ENCODE assay signal across 32 cellular contexts in the genomic region with DNA sequence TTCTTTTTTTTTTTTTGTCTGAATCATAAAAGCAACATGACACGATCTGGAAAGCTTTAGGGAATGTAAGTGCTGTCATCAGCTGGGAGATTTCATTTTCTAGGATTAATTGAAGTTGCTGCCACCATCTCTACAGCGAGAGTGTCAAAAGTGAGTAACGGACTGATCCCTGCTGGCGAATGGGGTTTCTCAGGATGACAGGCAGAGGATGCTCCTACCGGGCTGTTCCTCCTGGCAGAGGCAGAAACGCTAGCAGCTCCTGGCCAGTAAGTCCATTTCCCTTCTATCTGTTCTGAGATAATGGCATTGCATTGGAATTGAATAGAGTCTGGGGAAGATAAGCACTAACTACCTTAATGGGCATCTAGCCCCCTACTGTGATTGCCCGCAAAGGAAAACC.
DNase-seq lines count a peak whose midpoint lies in the region; ATAC-seq and TF ChIP-seq lines count a peak whose summit lies in the region.
"Had no signal": no experiment of that assay in that cellular context is flagged by ENCODE, and none has a peak within 500 bp of the region (broad histone marks: within the 10 kb centered on the region; RNA-seq: fewer than 3 reads in every experiment).

No MANE protein-coding gene starts in this region.

- no TSS peak for BruUV-seq in IMR-90 (replicated peaks; lab: Mats Ljungman, UMichigan)

- intact Hi-C loops in IMR-90 (cut with micrococcal nuclease) (no loop called here), sigmoid colon (cut with DNase I) (no loop called here)

- H2AFZ ChIP-seq in IMR-90 (replicated peaks; ENCODE audit: low read length, poor library complexity): no peak overlapping the region
- no peak overlapping the region for H2AFZ ChIP-seq in neural cell (ENCODE audit: low read depth, low read length)
- H2AFZ ChIP-seq in neuronal stem cell (ENCODE audit: low read length): no peak overlapping the region
- H2AFZ ChIP-seq: parathyroid adenoma had no signal

- TF ChIP-seq CTCF in IMR-90 (conservative IDR thresholded peaks at IDR 0.05; ENCODE audit: low read depth, low read length) (no peak), brain (conservative IDR thresholded peaks at IDR 0.05) (no peak), neural cell (IDR thresholded peaks at IDR 0.05; ENCODE audit: poor library complexity, severe bottlenecking) (peak; percentile 45), sigmoid colon (IDR thresholded peaks at IDR 0.05) (no peak)

- peak; percentile 14; the same call in 1 of the 2 replicates for ATAC-seq in IMR-90 (ENCODE audit: low read depth)
- ATAC-seq: CD8-positive, alpha-beta T cell; left ventricle myocardium superior; naive thymus-derived CD4-positive, alpha-beta T cell; right lobe of liver had no signal

- H3K4me1 Mint-ChIP-seq in brain: peaks cover 30% of the 10 kb centered on the region
- H3K4me1 Mint-ChIP-seq: activated naive CD4-positive, alpha-beta T cell treated with anti-CD3 and anti-CD28 coated beads, Interleukin-2, amount 10 ng/mL, durations not matched to agents 7 days and 5 days had no signal

- TF ChIP-seq RAD21 in IMR-90 (IDR thresholded peaks at IDR 0.05; ENCODE audit: low read length) (no peak), neural cell (conservative IDR thresholded peaks at IDR 0.05) (peak; percentile 31)

- H2BK120ac ChIP-seq in IMR-90 (ENCODE audit: low read depth, low read length) (no peak overlapping the region), neuronal stem cell (ENCODE audit: low read depth, low read length) (no peak overlapping the region)

- H4K5ac ChIP-seq in IMR-90 (ENCODE audit: low read depth, low read length): no peak overlapping the region

- no peak overlapping the region for H3K56ac ChIP-seq in IMR-90 (ENCODE audit: extremely low read depth, insufficient read depth, low read length)

- no peak overlapping the region for H3K27ac ChIP-seq in IMR-90 (ENCODE audit: insufficient read depth, low read length)
- peak overlapping the region; percentile 52 for H3K27ac ChIP-seq in neural cell (ENCODE audit: low read length)
- H3K27ac ChIP-seq in neuronal stem cell (replicated peaks; ENCODE audit: low read length): no peak overlapping the region
- H3K27ac ChIP-seq in sigmoid colon: no peak overlapping the region
- H3K27ac ChIP-seq: epithelial cell of prostate, KMS-11, parathyroid adenoma, right lobe of liver, upper lobe of left lung, VCaP had no signal

- TF ChIP-seq EP300 in neural cell (conservative IDR thresholded peaks at IDR 0.05; ENCODE audit: poor library complexity, severe bottlenecking) (peak; percentile 50), sigmoid colon (IDR thresholded peaks at IDR 0.05) (no peak)

- no peaks in the 10 kb centered on the region for H3F3A ChIP-seq in neural cell (ENCODE audit: insufficient read depth, low read length, poor library complexity, severe bottlenecking)

- no peak overlapping the region for H4K8ac ChIP-seq in IMR-90 (ENCODE audit: low read depth in 2 of 2, low read length in 2 of 2)
- no peak overlapping the region for H4K8ac ChIP-seq in neuronal stem cell (ENCODE audit: low read depth, low read length)

- in situ Hi-C loops in IMR-90 (cut with MboI; ENCODE audit: low sequenced_read_pairs): no loop called here

- no peaks in the 10 kb centered on the region for H3K9me1 ChIP-seq in IMR-90 (ENCODE audit: insufficient read depth, low read length)

- H3K27me3 ChIP-seq in IMR-90 (ENCODE audit: control insufficient read depth, insufficient read depth, low read length) (peaks cover 58% of the 10 kb centered on the region), neural cell (ENCODE audit: insufficient read depth, low read depth, low read length) (peaks cover 22% of the 10 kb centered on the region), neuronal stem cell (ENCODE audit: control insufficient read depth in 3 of 3, insufficient read depth in 3 of 3, low read depth in 1 of 3, low read length in 3 of 3) (peaks cover 0 to 45% (median 24%) of the 10 kb centered on the region in 3 experiments), sigmoid colon (peaks cover 0 to 47% (median 29%) of the 10 kb centered on the region in 3 donors)
- H3K27me3 ChIP-seq: right lobe of liver had no signal

- no peak overlapping the region for H2AK9ac ChIP-seq in IMR-90 (replicated peaks; ENCODE audit: low read depth, low read length, poor library complexity)

- H3K4me1 ChIP-seq in IMR-90 (ENCODE audit: control insufficient read depth, insufficient read depth, low read length) (peaks cover 2% of the 10 kb centered on the region; the same call in 1 of the 2 replicates), neuronal stem cell (ENCODE audit: control insufficient read depth in 2 of 2, insufficient read depth in 1 of 2, low read depth in 1 of 2, low read length in 2 of 2) (no peaks in the 10 kb centered on the region), sigmoid colon (peaks cover 0 to 5% (median 5%) of the 10 kb centered on the region in 4 donors)
- H3K4me1 ChIP-seq: parathyroid adenoma, right lobe of liver had no signal

- H3K4me3 Mint-ChIP-seq in brain: peak overlapping the region in 2 of 5 experiments; percentile 30 to 63
- H3K4me3 Mint-ChIP-seq: activated naive CD4-positive, alpha-beta T cell treated with anti-CD3 and anti-CD28 coated beads, Interleukin-2, amount 10 ng/mL, durations not matched to agents 7 days and 5 days; CD8-positive, alpha-beta T cell; mesothelial cell of epicardium; naive thymus-derived CD4-positive, alpha-beta T cell; T-helper 2 cell treated with Interferon-gamma antibody and Interleukin-4, amounts not matched to agents 5 μg/mL and 100 μg/mL, for 36 hours had no signal

- H3K9me2 ChIP-seq in neural cell (ENCODE audit: insufficient read depth, low read length): no peaks in the 10 kb centered on the region

- no peaks in the 10 kb centered on the region for H4K20me1 ChIP-seq in IMR-90 (ENCODE audit: insufficient read depth, low read length)
- no peaks in the 10 kb centered on the region for H4K20me1 ChIP-seq in neural cell (ENCODE audit: insufficient read depth)

- H2BK12ac ChIP-seq in neuronal stem cell (ENCODE audit: low read length): no peak overlapping the region

- DNase-seq in ELR (ENCODE audit: low read depth): peak; percentile 39
- peak; percentile 31 for DNase-seq in IMR-90
- DNase-seq in NCI-H526 treated with DMSO at 0.1 percent for 48 hours (lab: John Stamatoyannopoulos, UW): no peak
- no peak for DNase-seq in neuronal stem cell (ENCODE audit: low spot score)
- DNase-seq in sigmoid colon: no peak
- DNase-seq in NCI-H446 treated with DMSO at 0.1 percent for 48 hours (lab: John Stamatoyannopoulos, UW): no peak
- DNase-seq: activated CD4-positive, alpha-beta T cell treated with anti-CD3 and anti-CD28 coated beads for 48 hours; activated naive CD4-positive, alpha-beta T cell treated with anti-CD3 and anti-CD28 coated beads, Interleukin-2, amount 10 ng/mL, durations not matched to agents 7 days and 5 days; activated T-cell treated with anti-CD3 and anti-CD28 coated beads, Interleukin-2, amount 50 U/mL, for 48 hours; AML-193; anterior cingulate cortex; CD8-positive, alpha-beta T cell; cerebellar nuclear complex; DMS 273 treated with DMSO at 0.1 percent for 48 hours; foreskin melanocyte; hippocampal formation; left ventricle myocardium superior; MV-4-11; naive thymus-derived CD4-positive, alpha-beta T cell; NCI-H146; NCI-H2171 treated with DMSO at 0.1 percent for 48 hours; NCI-H526; right lobe of liver; upper lobe of left lung had no signal

- H3K27me3 Mint-ChIP-seq in brain: peaks cover 44% of the 10 kb centered on the region

- H4K91ac ChIP-seq in IMR-90 (ENCODE audit: insufficient read depth, low read depth, low read length): no peak overlapping the region
- H4K91ac ChIP-seq in neuronal stem cell (ENCODE audit: low read depth, low read length, poor library complexity): no peak overlapping the region

- H3K18ac ChIP-seq in IMR-90 (ENCODE audit: low read depth, low read length) (no peak overlapping the region), neuronal stem cell (ENCODE audit: low read length) (no peak overlapping the region)

- peaks cover 0 to 4% (median 0%) of the 10 kb centered on the region in 5 experiments for H3K9me3 Mint-ChIP-seq in brain
- H3K9me3 Mint-ChIP-seq: activated naive CD4-positive, alpha-beta T cell treated with anti-CD3 and anti-CD28 coated beads, Interleukin-2, amount 10 ng/mL, durations not matched to agents 7 days and 5 days; CD8-positive, alpha-beta T cell; mesothelial cell of epicardium; T-helper 2 cell treated with Interferon-gamma antibody and Interleukin-4, amounts not matched to agents 5 μg/mL and 100 μg/mL, for 36 hours had no signal

- POLR2A ChIA-PET in IMR-90 (lab: Charles Lee; ENCODE audit: unreplicated experiment): interaction anchor here (0.7 kb wide), 1 partner anchor 51 kb away, joined by 9 read pairs; no protein-coding TSS in a partner anchor

- H2BK15ac ChIP-seq in IMR-90 (ENCODE audit: low read depth, low read length): no peak overlapping the region
- H2BK15ac ChIP-seq in neuronal stem cell (ENCODE audit: low read length): no peak overlapping the region

- no peak overlapping the region for H3K23ac ChIP-seq in IMR-90 (ENCODE audit: low read depth, low read length)
- no peak overlapping the region for H3K23ac ChIP-seq in neuronal stem cell (ENCODE audit: low read depth, low read length, poor library complexity)

- H3K9ac ChIP-seq in IMR-90 (ENCODE audit: low read depth, low read length) (no peak overlapping the region), neural cell (ENCODE audit: low read length) (peak overlapping the region; percentile 25), neuronal stem cell (ENCODE audit: low read depth, low read length, poor library complexity) (no peak overlapping the region)
- H3K9ac ChIP-seq: KMS-11, parathyroid adenoma had no signal

- H3K79me1 ChIP-seq in IMR-90 (ENCODE audit: low read depth in 1 of 2, low read length in 2 of 2): no peaks in the 10 kb centered on the region
- H3K79me1 ChIP-seq in neuronal stem cell (ENCODE audit: low read depth, low read length): no peaks in the 10 kb centered on the region

- H3K4me3 ChIP-seq in IMR-90 (ENCODE audit: insufficient read depth, low read depth, low read length) (no peak overlapping the region), neural cell (ENCODE audit: low read length) (peak overlapping the region; percentile 51), neuronal stem cell (ENCODE audit: low read length in 2 of 2) (no peak overlapping the region), sigmoid colon (no peak overlapping the region)
- H3K4me3 ChIP-seq: right lobe of liver, upper lobe of left lung had no signal

- H3K4ac ChIP-seq in IMR-90 (ENCODE audit: low read depth, low read length) (no peak overlapping the region), neuronal stem cell (ENCODE audit: low read length) (no peak overlapping the region)

- TF ChIP-seq POLR2A in IMR-90 (IDR thresholded peaks at IDR 0.05; ENCODE audit: low read depth, low read length) (no peak), sigmoid colon (IDR thresholded peaks at IDR 0.05) (no peak)

- no peaks in the 10 kb centered on the region for H3K36me3 ChIP-seq in IMR-90 (ENCODE audit: control insufficient read depth, insufficient read depth, low read length)
- no peaks in the 10 kb centered on the region for H3K36me3 ChIP-seq in neural cell (ENCODE audit: insufficient read depth, low read length)
- H3K36me3 ChIP-seq in neuronal stem cell (replicated peaks in 1 of 2; ENCODE audit: control insufficient read depth in 2 of 2, insufficient read depth in 2 of 2, low read length in 2 of 2): no peaks in the 10 kb centered on the region
- H3K36me3 ChIP-seq in sigmoid colon: no peaks in the 10 kb centered on the region
- H3K36me3 ChIP-seq: right lobe of liver, upper lobe of left lung had no signal

- peak overlapping the region in 3 of 5 experiments; percentile 48 to 90 (median 57) for H3K27ac Mint-ChIP-seq in brain
- H3K27ac Mint-ChIP-seq: activated naive CD4-positive, alpha-beta T cell treated with anti-CD3 and anti-CD28 coated beads, Interleukin-2, amount 10 ng/mL, durations not matched to agents 7 days and 5 days; CD8-positive, alpha-beta T cell; mesothelial cell of epicardium; naive thymus-derived CD4-positive, alpha-beta T cell; T-helper 2 cell treated with Interferon-gamma antibody and Interleukin-4, amounts not matched to agents 5 μg/mL and 100 μg/mL, for 36 hours had no signal

- no peak overlapping the region for H2BK20ac ChIP-seq in IMR-90 (ENCODE audit: low read depth, low read length)

- H3K79me2 ChIP-seq in neural cell (replicated peaks; ENCODE audit: insufficient read depth, low read length): no peaks in the 10 kb centered on the region
- H3K79me2 ChIP-seq: parathyroid adenoma had no signal

- H3K36me3 Mint-ChIP-seq in brain: no peaks in the 10 kb centered on the region
- H3K36me3 Mint-ChIP-seq: activated naive CD4-positive, alpha-beta T cell treated with anti-CD3 and anti-CD28 coated beads, Interleukin-2, amount 10 ng/mL, durations not matched to agents 7 days and 5 days; CD8-positive, alpha-beta T cell; mesothelial cell of epicardium had no signal

- CTCF ChIA-PET in IMR-90 (lab: Yijun Ruan, JAX): no interaction called here

- H2BK5ac ChIP-seq in IMR-90 (ENCODE audit: low read depth, low read length, poor library complexity, severe bottlenecking) (no peak overlapping the region), neuronal stem cell (ENCODE audit: low read length) (no peak overlapping the region)

- 17% methylated on average over 1 of the region's 7 CpGs; no CpG with 5 or more reads in 1 of the 2 experiments for WGBS in IMR-90 (ENCODE audit: extremely low coverage in 2 of 2, insufficient read length in 1 of 2), 2 experiments
- no CpG with 5 or more reads among the region's 7 CpGs for WGBS in neuronal stem cell (ENCODE audit: extremely low coverage in 2 of 2, insufficient read length in 2 of 2, insufficient replicate concordance in 1 of 2), 2 donors
- 46 to 54% methylated on average over 7 of the region's 7 CpGs for WGBS in sigmoid colon, 2 donors

- H3K14ac ChIP-seq in IMR-90 (replicated peaks; ENCODE audit: low read depth, low read length) (no peak overlapping the region), neuronal stem cell (ENCODE audit: low read length) (no peak overlapping the region)

- dilution Hi-C loops in IMR-90 (cut with HindIII; ENCODE audit: low sequenced_read_pairs, unreplicated experiment): no loop called here

- H2AK5ac ChIP-seq in IMR-90 (ENCODE audit: low read depth, low read length) (no peak overlapping the region), neuronal stem cell (ENCODE audit: low read depth, low read length) (no peak overlapping the region)

- H3K4me2 ChIP-seq in IMR-90 (ENCODE audit: low read depth, low read length) (peak overlapping the region; percentile 47; the same call in 1 of the 2 replicates), neural cell (ENCODE audit: low read length) (peak overlapping the region; percentile 54), neuronal stem cell (ENCODE audit: insufficient read depth, low read length, poor library complexity, severe bottlenecking) (no peak overlapping the region)
- H3K4me2 ChIP-seq: KMS-11 had no signal

- H3K9me3 ChIP-seq in IMR-90 (ENCODE audit: control insufficient read depth, insufficient read depth, low read length) (no peaks in the 10 kb centered on the region), neural cell (ENCODE audit: low read length) (no peaks in the 10 kb centered on the region), neuronal stem cell (replicated peaks in 1 of 2; ENCODE audit: control insufficient read depth in 2 of 2, insufficient read depth in 1 of 2, low read depth in 1 of 2, low read length in 2 of 2) (no peaks in the 10 kb centered on the region), sigmoid colon (no peaks in the 10 kb centered on the region)
- H3K9me3 ChIP-seq: right lobe of liver, upper lobe of left lung had no signal

Comparison
In these comparisons a context has a peak if more than half of its experiments do, and no peak if none do; other contexts are left out.
1. DNase-seq: peak in ELR (single experiment) and IMR-90 (single experiment); none in NCI-H526 treated with DMSO at 0.1 percent for 48 hours (single experiment), neuronal stem cell (single experiment), sigmoid colon (single experiment) and NCI-H446 treated with DMSO at 0.1 percent for 48 hours (single experiment).